In the genomic region with DNA sequence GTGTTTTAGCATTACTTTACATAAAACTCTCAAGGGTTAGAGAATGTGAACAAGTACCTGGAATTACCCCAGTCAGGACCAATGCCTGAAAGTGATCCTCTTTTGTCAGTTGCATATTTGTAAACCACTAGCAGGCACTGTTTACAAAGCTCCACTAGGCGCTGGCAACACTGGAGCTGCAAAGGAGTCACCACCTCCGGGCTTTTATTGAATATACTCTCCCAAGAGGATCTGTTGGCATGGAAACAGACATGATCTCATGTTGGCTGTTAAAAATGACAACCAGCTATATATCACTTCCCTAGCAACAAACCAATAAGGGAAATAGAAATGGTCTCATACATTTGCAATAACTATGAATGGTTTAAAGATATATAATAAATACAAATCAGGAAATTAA, we compare ENCODE assay signal across 8 cellular contexts.
DNase-seq lines count a peak whose midpoint lies in the region; ATAC-seq and TF ChIP-seq lines count a peak whose summit lies in the region.

No MANE protein-coding gene starts in this region.

- no peaks in the 10 kb centered on the region for H3K4me1 ChIP-seq in heart right ventricle
- H3K4me1 ChIP-seq in gastrocnemius medialis: no peaks in the 10 kb centered on the region

- no peak for TF ChIP-seq POLR2A in gastrocnemius medialis (IDR thresholded peaks at IDR 0.05)

- ATAC-seq in heart right ventricle (no peak), left ventricle myocardium superior (no peak), gastrocnemius medialis (no peak)

- H3K36me3 ChIP-seq in heart right ventricle (no peaks in the 10 kb centered on the region), gastrocnemius medialis (no peaks in the 10 kb centered on the region)

- intact Hi-C loops in heart right ventricle (cut with DNase I): no loop called here
- intact Hi-C loops in left ventricle myocardium superior (cut with micrococcal nuclease): no loop called here
- intact Hi-C loops in gastrocnemius medialis (cut with DNase I; ENCODE audit: low total_unique reads): no loop called here

- H3K27ac ChIP-seq in heart right ventricle (no peak overlapping the region), gastrocnemius medialis (no peak overlapping the region)

- H3K27me3 ChIP-seq in heart right ventricle: no peaks in the 10 kb centered on the region
- H3K27me3 ChIP-seq in gastrocnemius medialis: no peaks in the 10 kb centered on the region

- in situ Hi-C loops in gastrocnemius medialis (cut with MboI; ENCODE audit: low sequenced_read_pairs in 4 of 4): no loop called here

- peak; percentile 3 to 6 for DNase-seq in heart right ventricle
- DNase-seq in left ventricle myocardium superior: no peak
- peak; percentile 88 for DNase-seq in NCI-H2196 treated with DMSO at 0.1 percent for 48 hours (lab: John Stamatoyannopoulos, UW; ENCODE audit: unreplicated experiment)
- DNase-seq in epithelial cell of proximal tubule (ENCODE audit: low read depth): no peak
- DNase-seq in epidermal melanocyte (ENCODE audit: insufficient read length, low spot score): no peak
- DNase-seq in gastrocnemius medialis: no peak
- no peak for DNase-seq in effector CD8-positive, alpha-beta T cell (lab: John Stamatoyannopoulos, UW)
- no peak for DNase-seq in T-helper 1 cell

- H3K4me3 ChIP-seq in heart right ventricle (no peak overlapping the region), epithelial cell of proximal tubule (ENCODE audit: low read depth, low read length) (no peak overlapping the region), gastrocnemius medialis (no peak overlapping the region)

- 43% methylated on average over 2 of the region's 2 CpGs for WGBS in heart right ventricle, 2 donors

- H3K9me3 ChIP-seq in heart right ventricle (no peaks in the 10 kb centered on the region), gastrocnemius medialis (no peaks in the 10 kb centered on the region)

- TF ChIP-seq CTCF in heart right ventricle (IDR thresholded peaks at IDR 0.05) (peak in 1 of 9 donors; percentile 18), epithelial cell of proximal tubule (conservative IDR thresholded peaks at IDR 0.05; ENCODE audit: low read depth, low read length) (peak; percentile 42), gastrocnemius medialis (IDR thresholded peaks at IDR 0.05 in 4 of 5, conservative IDR thresholded peaks at IDR 0.05 in 1 of 5) (no peak)

Comparison
In these comparisons a context has a peak if more than half of its experiments do, and no peak if none do; other contexts are left out.
1. DNase-seq: peak in heart right ventricle (2 of 2) and NCI-H2196 treated with DMSO at 0.1 percent for 48 hours (single experiment); none in left ventricle myocardium superior (single experiment), epithelial cell of proximal tubule (single experiment), epidermal melanocyte (single experiment), gastrocnemius medialis (0 of 2), effector CD8-positive, alpha-beta T cell (single experiment) and T-helper 1 cell (0 of 5).